In the genomic region with DNA sequence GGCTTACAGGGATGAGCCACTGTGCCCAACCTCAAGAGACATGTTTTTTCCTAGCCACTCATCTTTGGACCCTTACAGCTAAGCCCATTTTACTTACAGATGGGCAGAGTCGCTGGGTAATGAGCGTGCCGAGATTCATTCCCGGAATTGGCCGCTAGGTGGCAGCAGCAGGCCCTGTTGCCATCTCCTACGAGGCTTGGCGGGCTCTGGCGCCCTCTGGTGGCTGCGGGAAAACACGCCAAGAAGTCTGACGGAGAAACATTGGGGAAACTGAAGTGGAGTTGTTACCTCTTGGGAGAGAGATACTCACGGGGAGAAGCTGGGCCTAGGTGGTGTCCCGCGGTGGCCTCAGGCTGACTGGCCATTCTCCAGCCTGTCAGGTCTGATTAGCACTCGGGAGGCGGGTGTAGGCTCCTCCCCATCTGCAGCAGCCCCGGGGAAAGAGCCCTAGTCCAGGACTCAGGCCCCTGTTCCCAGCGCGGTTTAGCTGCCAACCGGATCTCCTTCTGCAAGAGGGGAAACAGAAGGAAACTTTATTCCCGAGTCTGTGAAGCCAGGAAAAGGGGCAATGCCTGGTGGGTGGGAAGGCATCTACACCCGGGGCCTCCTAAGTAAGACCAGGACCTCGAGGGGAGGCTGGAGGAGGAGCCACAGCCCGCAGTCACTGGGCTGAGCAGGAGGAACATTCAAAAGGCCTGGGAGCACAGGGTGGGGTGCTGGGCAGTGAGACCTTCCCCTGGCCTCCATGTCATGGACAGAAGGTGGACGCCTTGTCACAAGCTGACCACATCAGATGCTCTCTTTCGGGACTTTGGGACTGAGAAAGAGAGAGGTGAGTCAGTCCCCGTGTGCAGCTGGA, we compare ENCODE assay signal across 1 cellular context.
TF ChIP-seq lines count a peak whose summit lies in the region.

No MANE protein-coding gene starts in this region.

TF ChIP-seq in HCT116, 20 proteins besides CTCF, POLR2A, EP300 and RAD21 (continued from another document):
- TF ChIP-seq, protein P1, sequence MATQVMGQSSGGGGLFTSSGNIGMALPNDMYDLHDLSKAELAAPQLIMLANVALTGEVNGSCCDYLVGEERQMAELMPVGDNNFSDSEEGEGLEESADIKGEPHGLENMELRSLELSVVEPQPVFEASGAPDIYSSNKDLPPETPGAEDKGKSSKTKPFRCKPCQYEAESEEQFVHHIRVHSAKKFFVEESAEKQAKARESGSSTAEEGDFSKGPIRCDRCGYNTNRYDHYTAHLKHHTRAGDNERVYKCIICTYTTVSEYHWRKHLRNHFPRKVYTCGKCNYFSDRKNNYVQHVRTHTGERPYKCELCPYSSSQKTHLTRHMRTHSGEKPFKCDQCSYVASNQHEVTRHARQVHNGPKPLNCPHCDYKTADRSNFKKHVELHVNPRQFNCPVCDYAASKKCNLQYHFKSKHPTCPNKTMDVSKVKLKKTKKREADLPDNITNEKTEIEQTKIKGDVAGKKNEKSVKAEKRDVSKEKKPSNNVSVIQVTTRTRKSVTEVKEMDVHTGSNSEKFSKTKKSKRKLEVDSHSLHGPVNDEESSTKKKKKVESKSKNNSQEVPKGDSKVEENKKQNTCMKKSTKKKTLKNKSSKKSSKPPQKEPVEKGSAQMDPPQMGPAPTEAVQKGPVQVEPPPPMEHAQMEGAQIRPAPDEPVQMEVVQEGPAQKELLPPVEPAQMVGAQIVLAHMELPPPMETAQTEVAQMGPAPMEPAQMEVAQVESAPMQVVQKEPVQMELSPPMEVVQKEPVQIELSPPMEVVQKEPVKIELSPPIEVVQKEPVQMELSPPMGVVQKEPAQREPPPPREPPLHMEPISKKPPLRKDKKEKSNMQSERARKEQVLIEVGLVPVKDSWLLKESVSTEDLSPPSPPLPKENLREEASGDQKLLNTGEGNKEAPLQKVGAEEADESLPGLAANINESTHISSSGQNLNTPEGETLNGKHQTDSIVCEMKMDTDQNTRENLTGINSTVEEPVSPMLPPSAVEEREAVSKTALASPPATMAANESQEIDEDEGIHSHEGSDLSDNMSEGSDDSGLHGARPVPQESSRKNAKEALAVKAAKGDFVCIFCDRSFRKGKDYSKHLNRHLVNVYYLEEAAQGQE (IDR thresholded peaks at IDR 0.05; ENCODE audit: low read depth): no peak
- TF ChIP-seq SRF (IDR thresholded peaks at IDR 0.05; ENCODE audit: low read depth): no peak
